35 cellular contexts compared by ENCODE assay signal in genomic region chr16:3607634-3608033, GRCh38. TPM values are rescaled to one million over a fixed set of nuclear protein-coding genes. Genes with fewer than 3 reads are reported as not detected.
"Had no signal": no experiment of that assay in that cellular context is flagged by ENCODE, and none has a peak within 500 bp of the region (broad histone marks: within the 10 kb centered on the region; RNA-seq: fewer than 3 reads in every experiment).

No MANE protein-coding gene starts in this region.

- H3K9me3 Mint-ChIP-seq: activated T-helper 2 cell treated with anti-CD3 and anti-CD28 coated beads, Interferon-gamma antibody, Interleukin-2, Interleukin-4, amounts not matched to agents 10 μg/mL and 5 μg/mL and 100 μg/mL, durations not matched to agents 14 hours and 24 hours and 36 hours; central memory CD8-positive, alpha-beta T cell; dendritic cell treated with granulocyte-macrophage colony-stimulating factor and Interleukin-4, amounts not matched to agents 40 ng/mL and 50 ng/mL, for 4 days; endodermal cell; nephron; stimulated activated effector memory CD8-positive, alpha-beta T cell treated with anti-CD3 and anti-CD28 coated beads, Interleukin-12 subunit alpha, Interleukin-12 subunit beta, amount 100 ng/mL, for 72 hours; T-helper 2 cell treated with Interferon-gamma antibody and Interleukin-4, amounts not matched to agents 5 μg/mL and 100 μg/mL, for 36 hours had no signal

- ATAC-seq: activated CD4-positive, alpha-beta T cell treated with anti-CD3 and anti-CD28 coated beads for 36 hours; activated CD8-positive, alpha-beta memory T cell treated with anti-CD3 and anti-CD28 coated beads, Interleukin-2, amount 10 ng/mL, durations not matched to agents 7 days and 5 days; activated CD8-positive, alpha-beta T cell treated with anti-CD3 and anti-CD28 coated beads, Interleukin-2, amount 10 ng/mL, durations not matched to agents 7 days and 5 days; esophagus mucosa; heart right ventricle; left lung; lower lobe of right lung; mucosa of descending colon; sciatic nerve; stimulated activated effector memory CD8-positive, alpha-beta T cell treated with anti-CD3 and anti-CD28 coated beads, Interleukin-12 subunit alpha, Interleukin-12 subunit beta, amount 100 ng/mL, for 72 hours had no signal

- H3K36me3 ChIP-seq: ovary, prostate gland had no signal

- H3K27me3 Mint-ChIP-seq: activated CD4-positive, alpha-beta T cell treated with anti-CD3 and anti-CD28 coated beads for 36 hours; activated CD8-positive, alpha-beta memory T cell treated with anti-CD3 and anti-CD28 coated beads, Interleukin-2, amount 10 ng/mL, durations not matched to agents 7 days and 5 days; activated naive CD8-positive, alpha-beta T cell; central memory CD8-positive, alpha-beta T cell; dendritic cell treated with granulocyte-macrophage colony-stimulating factor and Interleukin-4, amounts not matched to agents 40 ng/mL and 50 ng/mL, for 4 days had no signal

- H3K27me3 ChIP-seq: heart right ventricle, left lung, neutrophil, ovary, stomach, thyroid gland, upper lobe of left lung had no signal

- DNase-seq: activated CD4-positive, alpha-beta T cell treated with anti-CD3 and anti-CD28 coated beads for 36 hours; activated CD4-positive, CD25-positive, alpha-beta regulatory T cell; activated CD8-positive, alpha-beta memory T cell treated with anti-CD3 and anti-CD28 coated beads, Interleukin-2, amount 10 ng/mL, durations not matched to agents 7 days and 5 days; activated CD8-positive, alpha-beta T cell treated with anti-CD3 and anti-CD28 coated beads, Interleukin-2, amount 10 ng/mL, durations not matched to agents 7 days and 5 days; activated naive CD4-positive, alpha-beta T cell treated with Interleukin-2 at 50 U/mL for 16 hours; activated T-cell treated with anti-CD3 and anti-CD28 coated beads, Interleukin-2, amount 50 U/mL, for 48 hours; anterior cingulate cortex; foreskin fibroblast; heart right ventricle; left lung; lower lobe of right lung; mesenchymal stem cell; mucosa of descending colon; retina; stimulated activated CD4-positive, alpha-beta T cell treated with anti-CD3 and anti-CD28 coated beads, Interleukin-12 subunit alpha, Interleukin-12 subunit beta, amount 100 ng/mL, for 4 hours; stimulated activated CD4-positive, alpha-beta T cell treated with anti-CD3 and anti-CD28 coated beads, Interleukin-4, amount 100 ng/mL, for 24 hours; stomach; thyroid gland; upper lobe of left lung had no signal

- H3K4me3 ChIP-seq: heart right ventricle, left lung, lower lobe of right lung, mucosa of descending colon, ovary, prostate gland, skin epidermis, stomach, thyroid gland, upper lobe of left lung had no signal

- H3K27ac Mint-ChIP-seq: activated CD4-positive, alpha-beta T cell treated with anti-CD3 and anti-CD28 coated beads for 36 hours; activated CD8-positive, alpha-beta memory T cell treated with anti-CD3 and anti-CD28 coated beads, Interleukin-2, amount 10 ng/mL, durations not matched to agents 7 days and 5 days; activated CD8-positive, alpha-beta T cell treated with anti-CD3 and anti-CD28 coated beads, Interleukin-2, amount 10 ng/mL, durations not matched to agents 7 days and 5 days; activated naive CD8-positive, alpha-beta T cell; activated T-helper 2 cell treated with anti-CD3 and anti-CD28 coated beads, Interferon-gamma antibody, Interleukin-2, Interleukin-4, amounts not matched to agents 10 μg/mL and 5 μg/mL and 100 μg/mL, durations not matched to agents 14 hours and 24 hours and 36 hours; dendritic cell treated with granulocyte-macrophage colony-stimulating factor and Interleukin-4, amounts not matched to agents 40 ng/mL and 50 ng/mL, for 4 days; endodermal cell; nephron; stimulated activated effector memory CD8-positive, alpha-beta T cell treated with anti-CD3 and anti-CD28 coated beads, Interleukin-12 subunit alpha, Interleukin-12 subunit beta, amount 100 ng/mL, for 72 hours; T-helper 2 cell treated with Interferon-gamma antibody and Interleukin-4, amounts not matched to agents 5 μg/mL and 100 μg/mL, for 36 hours had no signal

- H3K4me3 Mint-ChIP-seq: activated CD4-positive, alpha-beta T cell treated with anti-CD3 and anti-CD28 coated beads for 36 hours; activated CD8-positive, alpha-beta memory T cell treated with anti-CD3 and anti-CD28 coated beads, Interleukin-2, amount 10 ng/mL, durations not matched to agents 7 days and 5 days; activated CD8-positive, alpha-beta T cell treated with anti-CD3 and anti-CD28 coated beads, Interleukin-2, amount 10 ng/mL, durations not matched to agents 7 days and 5 days; activated naive CD8-positive, alpha-beta T cell; central memory CD8-positive, alpha-beta T cell; dendritic cell treated with granulocyte-macrophage colony-stimulating factor and Interleukin-4, amounts not matched to agents 40 ng/mL and 50 ng/mL, for 4 days; endodermal cell; stimulated activated effector memory CD8-positive, alpha-beta T cell treated with anti-CD3 and anti-CD28 coated beads, Interleukin-12 subunit alpha, Interleukin-12 subunit beta, amount 100 ng/mL, for 72 hours; T-helper 2 cell treated with Interferon-gamma antibody and Interleukin-4, amounts not matched to agents 5 μg/mL and 100 μg/mL, for 36 hours had no signal

- H3K9me3 ChIP-seq: heart right ventricle, left lung, lower lobe of right lung, mucosa of descending colon, neutrophil, ovary, prostate gland, stomach, thyroid gland, upper lobe of left lung had no signal

- H3K27ac ChIP-seq: heart right ventricle, left lung, lower lobe of right lung, neutrophil, ovary, prostate gland, skin epidermis, stomach, thyroid gland, upper lobe of left lung had no signal

RNA-seq across cellular contexts. Expression of gene NLRC3, which starts 30.4 kb away (rescaled TPM):
- total RNA-seq: bronchial epithelial cell, myocyte had no signal
